Comparison of ENCODE assay signal across 9 cellular contexts in the genomic region with DNA sequence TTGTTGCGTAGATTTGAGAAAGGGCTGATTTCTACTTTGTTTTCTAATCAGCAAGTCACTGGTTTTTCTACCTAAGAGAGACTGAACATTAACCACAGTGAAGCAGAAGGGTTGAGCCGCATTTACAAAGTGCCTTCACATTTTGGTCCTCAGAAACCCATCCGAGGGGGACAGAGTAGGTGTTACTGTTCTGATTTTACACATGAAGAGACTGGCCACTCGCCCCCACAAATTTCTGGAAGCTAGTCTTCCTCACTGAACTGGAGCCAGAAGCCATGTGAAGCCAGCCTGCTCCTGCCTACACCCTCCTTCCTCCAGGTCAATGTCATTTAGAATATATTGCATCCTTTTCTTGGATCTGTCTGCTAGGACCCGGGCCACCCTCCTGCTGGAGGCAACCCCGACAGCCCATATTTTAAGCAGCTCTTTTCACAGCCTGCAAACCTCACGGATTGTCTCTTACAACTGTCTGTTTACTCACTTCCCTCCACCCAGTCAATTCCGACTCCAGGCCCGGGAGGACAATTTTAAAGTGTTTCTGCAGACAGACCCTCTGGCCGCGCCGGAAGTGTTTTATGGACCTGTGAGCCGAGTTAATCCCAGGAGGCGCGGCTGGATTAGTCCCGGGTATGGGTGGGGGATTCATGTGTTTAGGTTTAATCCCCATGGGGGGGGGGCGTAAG.
DNase-seq lines count a peak whose midpoint lies in the region; ATAC-seq and TF ChIP-seq lines count a peak whose summit lies in the region.
"Had no signal": no experiment of that assay in that cellular context is flagged by ENCODE, and none has a peak within 500 bp of the region (broad histone marks: within the 10 kb centered on the region; RNA-seq: fewer than 3 reads in every experiment).

No MANE protein-coding gene starts in this region.

- H3K27me3 Mint-ChIP-seq in neural progenitor cell (ENCODE audit: insufficient read depth, low read depth) = peaks cover 16% of the 10 kb centered on the region

- H3K4me3 ChIP-seq in neural progenitor cell = peak overlapping the region; percentile 44

- H3K27me3 ChIP-seq in neural progenitor cell = peaks cover 77% of the 10 kb centered on the region

- no peak overlapping the region for H2AFZ ChIP-seq in neural progenitor cell (replicated peaks)

- no peaks in the 10 kb centered on the region for H3K9me3 ChIP-seq in neural progenitor cell (ENCODE audit: low read depth)

- H3K4me1 ChIP-seq in neural progenitor cell = peaks cover 26% of the 10 kb centered on the region

- DNase-seq in COR-L47 (lab: John Stamatoyannopoulos, UW) (peak; percentile 7), NAMALWA (ENCODE audit: low spot score) (peak; percentile 62), caudate nucleus (lab: John Stamatoyannopoulos, UW) (no peak), neural progenitor cell (ENCODE audit: low spot score) (peak; percentile 64), sciatic nerve (ENCODE audit: low spot score) (no peak), HK-2 (ENCODE audit: unreplicated experiment) (no peak), kidney tubule cell (ENCODE audit: low spot score) (no peak), iPS-NIHi11 (ENCODE audit: low spot score) (no peak)

- H3F3A ChIP-seq in neural progenitor cell (ENCODE audit: low read depth) = peaks cover 56% of the 10 kb centered on the region

- H3K9ac ChIP-seq in neural progenitor cell = no peak overlapping the region

- H3K79me2 ChIP-seq in neural progenitor cell (ENCODE audit: low read depth) = peaks cover 15% of the 10 kb centered on the region

- peak overlapping the region; percentile 74 for H3K4me3 Mint-ChIP-seq in neural progenitor cell

- no peak for ATAC-seq in sciatic nerve

- H3K27ac ChIP-seq in caudate nucleus (ENCODE audit: low read depth, low read length) (peak overlapping the region; percentile 58), neural progenitor cell (no peak overlapping the region)
- H3K27ac ChIP-seq: HL-60 had no signal

- H3K4me1 Mint-ChIP-seq in neural progenitor cell = peaks cover 55% of the 10 kb centered on the region

- TF ChIP-seq CTCF in neural progenitor cell (IDR thresholded peaks at IDR 0.05) = no peak

- peaks cover 4% of the 10 kb centered on the region for H3K36me3 Mint-ChIP-seq in neural progenitor cell

- H3K27ac Mint-ChIP-seq in neural progenitor cell = no peak overlapping the region

- intact Hi-C loops in sciatic nerve (cut with DNase I) = no loop called here

- peaks cover 19% of the 10 kb centered on the region for H4K20me1 ChIP-seq in neural progenitor cell (ENCODE audit: low read depth)

- H3K36me3 ChIP-seq in neural progenitor cell = no peaks in the 10 kb centered on the region

- H3K4me2 ChIP-seq in neural progenitor cell = peak overlapping the region; percentile 77

- H3K9me3 Mint-ChIP-seq in neural progenitor cell = peaks cover 15% of the 10 kb centered on the region

Comparison
In these comparisons a context has a peak if more than half of its experiments do, and no peak if none do; other contexts are left out.
1. DNase-seq: peak in COR-L47 (single experiment), NAMALWA (single experiment) and neural progenitor cell (single experiment); none in caudate nucleus (0 of 61), sciatic nerve (single experiment), HK-2 (single experiment), kidney tubule cell (single experiment) and iPS-NIHi11 (single experiment).